Comparison of ENCODE assay signal across 26 cellular contexts in the genomic region with DNA sequence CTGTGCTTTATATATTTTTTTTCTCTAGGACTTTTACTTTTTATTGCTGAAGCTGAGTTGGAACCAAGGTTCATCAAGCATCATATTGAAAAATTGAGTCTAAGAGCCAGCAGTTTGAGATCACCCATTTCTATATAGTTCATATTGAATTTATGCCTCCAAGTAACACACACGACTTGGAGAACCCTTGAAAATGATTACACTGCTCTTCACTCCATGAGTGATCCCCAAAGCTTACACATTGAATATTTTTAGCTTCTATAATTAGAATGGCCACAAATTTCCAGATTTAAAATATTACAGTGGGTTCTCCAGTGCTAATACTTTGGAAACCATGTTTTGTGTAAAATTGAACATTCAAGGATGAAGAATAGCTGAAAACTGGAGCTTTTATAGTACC.
"Had no signal": no experiment of that assay in that cellular context is flagged by ENCODE, and none has a peak within 500 bp of the region (broad histone marks: within the 10 kb centered on the region; RNA-seq: fewer than 3 reads in every experiment).

No MANE protein-coding gene starts in this region.

- H3K27ac Mint-ChIP-seq: naive thymus-derived CD8-positive, alpha-beta T cell; nephron; stimulated activated naive B cell treated with anti-CD40 and anti-IgM and Interleukin-4, amounts not matched to agents 10 μg/mL and 1 μg/mL and 100 μg/mL, for 72 hours had no signal

- H3K4me2 ChIP-seq: hepatocyte had no signal

- H3K9me3 ChIP-seq: heart left ventricle, lower lobe of right lung, right atrium auricular region, right lobe of liver, stomach, testis, tibial artery, upper lobe of right lung had no signal

- H3K4me1 Mint-ChIP-seq: stimulated activated naive B cell treated with anti-CD40 and anti-IgM and Interleukin-4, amounts not matched to agents 10 μg/mL and 1 μg/mL and 100 μg/mL, for 72 hours had no signal

- H3K4me3 Mint-ChIP-seq: naive thymus-derived CD8-positive, alpha-beta T cell; nephron; neural crest cell; stimulated activated naive B cell treated with anti-CD40 and anti-IgM and Interleukin-4, amounts not matched to agents 10 μg/mL and 1 μg/mL and 100 μg/mL, for 72 hours had no signal

- H3K9me3 Mint-ChIP-seq: naive thymus-derived CD8-positive, alpha-beta T cell; nephron; neural crest cell; stimulated activated naive B cell treated with anti-CD40 and anti-IgM and Interleukin-4, amounts not matched to agents 10 μg/mL and 1 μg/mL and 100 μg/mL, for 72 hours had no signal

- H3K27ac ChIP-seq: heart left ventricle, hepatocyte, lower lobe of right lung, parathyroid adenoma, right atrium auricular region, right lobe of liver, skin epidermis, stomach, testis, tibial artery, upper lobe of right lung had no signal

- H3K79me2 ChIP-seq: hepatocyte had no signal

- H3K27me3 ChIP-seq: heart left ventricle, right atrium auricular region, right lobe of liver, stomach, testis, tibial artery, upper lobe of right lung had no signal

- H3K36me3 Mint-ChIP-seq: naive thymus-derived CD8-positive, alpha-beta T cell; stimulated activated naive B cell treated with anti-CD40 and anti-IgM and Interleukin-4, amounts not matched to agents 10 μg/mL and 1 μg/mL and 100 μg/mL, for 72 hours had no signal

- H3K4me3 ChIP-seq: heart left ventricle, hepatocyte, lower lobe of right lung, right atrium auricular region, right lobe of liver, skin epidermis, stomach, testis, tibial artery, upper lobe of right lung had no signal

- H3K36me3 ChIP-seq: heart left ventricle, lower lobe of right lung, right atrium auricular region, right lobe of liver, stomach, tibial artery, upper lobe of right lung had no signal

- DNase-seq: heart left ventricle; islet precursor cell; left cardiac atrium; lower lobe of right lung; mammary epithelial cell; mesenchymal stem cell; naive thymus-derived CD8-positive, alpha-beta T cell; nucleus accumbens; right lobe of liver; stimulated activated CD4-positive, alpha-beta T cell treated with anti-CD3 and anti-CD28 coated beads, Interleukin-12 subunit alpha, Interleukin-12 subunit beta, amount 100 ng/mL, for 4 hours; stimulated activated CD4-positive, alpha-beta T cell treated with anti-CD3 and anti-CD28 coated beads, Interleukin-15, amount 100 ng/mL, for 24 hours; stimulated activated CD4-positive, alpha-beta T cell treated with anti-CD3 and anti-CD28 coated beads, Interleukin-2, amount 100 ng/mL, for 24 hours; stimulated activated CD4-positive, alpha-beta T cell treated with anti-CD3 and anti-CD28 coated beads, Interleukin-4, amount 100 ng/mL, for 1 hour; stimulated activated naive B cell treated with anti-CD40 and anti-IgM and Interleukin-4, amounts not matched to agents 10 μg/mL and 1 μg/mL and 100 μg/mL, for 72 hours; stimulated activated naive CD8-positive, alpha-beta T cell treated with anti-CD3 and anti-CD28 coated beads, Interleukin-15, Interleukin-2, amounts not matched to agents 100 U/mL and 50 U/mL, for 24 hours; stomach; testis; tibial artery; trophoblast cell; upper lobe of right lung had no signal

- H2AFZ ChIP-seq: hepatocyte, parathyroid adenoma had no signal

- H3K4me1 ChIP-seq: right atrium auricular region, right lobe of liver, testis, tibial artery, upper lobe of right lung had no signal
